ENCODE assay signal across 7 cellular contexts in genomic region chr17:27466748-27467375, GRCh38. TPM values are rescaled to one million over a fixed set of nuclear protein-coding genes. Genes with fewer than 3 reads are reported as not detected.
DNase-seq lines count a peak whose midpoint lies in the region; ATAC-seq, FAIRE-seq and TF ChIP-seq lines count a peak whose summit lies in the region.

No MANE protein-coding gene starts in this region.

- H3K4me1 Mint-ChIP-seq in activated CD4-positive, alpha-beta memory T cell treated with anti-CD3 and anti-CD28 coated beads, Interleukin-2, amount 10 ng/mL, durations not matched to agents 7 days and 5 days, result peaks cover 86% of the 10 kb centered on the region
- peaks cover 55% of the 10 kb centered on the region for H3K4me1 Mint-ChIP-seq in memory B cell

- peak; percentile 85 for DNase-seq in activated CD4-positive, alpha-beta memory T cell treated with anti-CD3 and anti-CD28 coated beads, Interleukin-2, amount 10 ng/mL, durations not matched to agents 7 days and 5 days
- DNase-seq in memory B cell (ENCODE audit: low spot score in 2 of 2), result no peak
- DNase-seq in COR-L47 (lab: John Stamatoyannopoulos, UW), result no peak
- no peak for DNase-seq in H54 (ENCODE audit: insufficient read length, low spot score)
- no peak for DNase-seq in hepatic stellate cell (ENCODE audit: low spot score)

- CTCF ChIA-PET in activated CD4-positive, alpha-beta memory T cell treated with anti-CD3 and anti-CD28 coated beads, Interleukin-2, amount 10 ng/mL, durations not matched to agents 7 days and 5 days (lab: Charles Lee), result interaction anchor here (0.6 to 1.6 kb wide), 11 partner anchors 9 to 172 kb away, joined by 3 to 13 read pairs (median 4); partner anchors contain the start of gene KSR1

- TF ChIP-seq POLR2A in H54 (IDR thresholded peaks at IDR 0.05; ENCODE audit: low read depth, low read length), result no peak

- ATAC-seq in GM19328 (IDR thresholded peaks at IDR 0.05; ENCODE audit: unreplicated experiment) (peak; percentile 59), HG03135 (IDR thresholded peaks at IDR 0.05; ENCODE audit: unreplicated experiment) (peak; percentile 72), memory B cell (ENCODE audit: low read depth) (peak; percentile 54)

- no peaks in the 10 kb centered on the region for H3K27me3 Mint-ChIP-seq in activated CD4-positive, alpha-beta memory T cell treated with anti-CD3 and anti-CD28 coated beads, Interleukin-2, amount 10 ng/mL, durations not matched to agents 7 days and 5 days
- no peaks in the 10 kb centered on the region for H3K27me3 Mint-ChIP-seq in memory B cell

- FAIRE-seq in H54 (lab: Jason Lieb, UNC), result no peak

- H3K9me3 Mint-ChIP-seq in activated CD4-positive, alpha-beta memory T cell treated with anti-CD3 and anti-CD28 coated beads, Interleukin-2, amount 10 ng/mL, durations not matched to agents 7 days and 5 days, result no peaks in the 10 kb centered on the region
- H3K9me3 Mint-ChIP-seq in memory B cell, result no peaks in the 10 kb centered on the region

- peak overlapping the region; percentile 61 for H3K4me3 Mint-ChIP-seq in activated CD4-positive, alpha-beta memory T cell treated with anti-CD3 and anti-CD28 coated beads, Interleukin-2, amount 10 ng/mL, durations not matched to agents 7 days and 5 days
- peak overlapping the region; percentile 55 for H3K4me3 Mint-ChIP-seq in memory B cell

- POLR2A ChIA-PET in activated CD4-positive, alpha-beta memory T cell treated with anti-CD3 and anti-CD28 coated beads, Interleukin-2, amount 10 ng/mL, durations not matched to agents 7 days and 5 days (lab: Charles Lee), result interaction anchor here (0.6 to 3.0 kb wide), 13 partner anchors 9 to 341 kb away, joined by 3 to 39 read pairs (median 4); partner anchors contain the start of genes KSR1 and WSB1

- H3K27ac Mint-ChIP-seq in activated CD4-positive, alpha-beta memory T cell treated with anti-CD3 and anti-CD28 coated beads, Interleukin-2, amount 10 ng/mL, durations not matched to agents 7 days and 5 days, result peak overlapping the region; percentile 89
- peak overlapping the region; percentile 58 for H3K27ac Mint-ChIP-seq in memory B cell

- H3K36me3 Mint-ChIP-seq in activated CD4-positive, alpha-beta memory T cell treated with anti-CD3 and anti-CD28 coated beads, Interleukin-2, amount 10 ng/mL, durations not matched to agents 7 days and 5 days (ENCODE audit: low read depth), result peaks cover 4% of the 10 kb centered on the region
- H3K36me3 Mint-ChIP-seq in memory B cell, result no peaks in the 10 kb centered on the region

RNA-seq across cellular contexts. Expression of gene KSR1, which starts 10.6 kb away (rescaled TPM):
- 10 to 100 TPM; 44.4 to 47.6 TPM for total RNA-seq in activated CD4-positive, alpha-beta memory T cell treated with anti-CD3 and anti-CD28 coated beads, Interleukin-2, amount 10 ng/mL, durations not matched to agents 7 days and 5 days
